In genomic region chr1:105608713-105609112, GRCh38 we compare ENCODE assay signal across 12 cellular contexts.
DNase-seq lines count a peak whose midpoint lies in the region; ATAC-seq and TF ChIP-seq lines count a peak whose summit lies in the region.
"Had no signal": no experiment of that assay in that cellular context is flagged by ENCODE, and none has a peak within 500 bp of the region (broad histone marks: within the 10 kb centered on the region; RNA-seq: fewer than 3 reads in every experiment).

No MANE protein-coding gene starts in this region.

- H3K4me1 ChIP-seq in RWPE2 (ENCODE audit: insufficient read depth, poor library complexity, severe bottlenecking) = no peaks in the 10 kb centered on the region
- H3K4me1 ChIP-seq in CD8-positive, alpha-beta memory T cell (ENCODE audit: insufficient read depth, low read length) = no peaks in the 10 kb centered on the region

- ATAC-seq in RWPE2 (ENCODE audit: low read depth) (no peak), GM18873 (IDR thresholded peaks at IDR 0.05; ENCODE audit: low FRiP score, unreplicated experiment) (no peak), omental fat pad (ENCODE audit: low FRiP score) (no peak)
- ATAC-seq: naive thymus-derived CD8-positive, alpha-beta T cell had no signal

- H3K27ac ChIP-seq in RWPE2 (ENCODE audit: poor library complexity, severe bottlenecking) = no peak overlapping the region
- H3K27ac ChIP-seq in CD8-positive, alpha-beta memory T cell (ENCODE audit: low read depth, low read length) = no peak overlapping the region

- no peaks in the 10 kb centered on the region for H3K27me3 Mint-ChIP-seq in CD8-positive, alpha-beta memory T cell
- H3K27me3 Mint-ChIP-seq: naive thymus-derived CD8-positive, alpha-beta T cell had no signal

- no peak overlapping the region for H3K27ac Mint-ChIP-seq in CD8-positive, alpha-beta memory T cell
- H3K27ac Mint-ChIP-seq: naive thymus-derived CD8-positive, alpha-beta T cell had no signal

- POLR2A ChIA-PET in CD8-positive, alpha-beta memory T cell (lab: Charles Lee) = no interaction called here

- H3K36me3 Mint-ChIP-seq in CD8-positive, alpha-beta memory T cell = no peaks in the 10 kb centered on the region
- H3K36me3 Mint-ChIP-seq: naive thymus-derived CD8-positive, alpha-beta T cell had no signal

- no peaks in the 10 kb centered on the region for H3K9me3 ChIP-seq in RWPE2 (ENCODE audit: severe bottlenecking)
- no peaks in the 10 kb centered on the region for H3K9me3 ChIP-seq in CD8-positive, alpha-beta memory T cell (ENCODE audit: low read length)

- DNase-seq in DMS114 treated with DMSO at 0.1 percent for 48 hours (lab: John Stamatoyannopoulos, UW; ENCODE audit: unreplicated experiment) (peak; percentile 9), HT1080 (ENCODE audit: low read depth) (peak; percentile 13), RWPE2 (ENCODE audit: low spot score) (no peak), glomerular visceral epithelial cell (ENCODE audit: extremely low spot score) (peak; percentile 4), AML-193 (lab: John Stamatoyannopoulos, UW) (no peak), omental fat pad (ENCODE audit: low spot score) (no peak)
- no peak for DNase-seq in CD8-positive, alpha-beta memory T cell
- DNase-seq: cortex of kidney; GF-D8; naive thymus-derived CD8-positive, alpha-beta T cell; substantia nigra had no signal

- CTCF ChIA-PET in CD8-positive, alpha-beta memory T cell (lab: Charles Lee) = no interaction called here

- H3K9me3 Mint-ChIP-seq in CD8-positive, alpha-beta memory T cell = peaks cover 3 to 19% (median 8%) of the 10 kb centered on the region in 5 donors

- no peak overlapping the region for H3K4me3 ChIP-seq in RWPE2 (ENCODE audit: severe bottlenecking)
- no peak overlapping the region for H3K4me3 ChIP-seq in CD8-positive, alpha-beta memory T cell (ENCODE audit: low read length)

- no peaks in the 10 kb centered on the region for H3K36me3 ChIP-seq in RWPE2 (ENCODE audit: low read depth)
- no peaks in the 10 kb centered on the region for H3K36me3 ChIP-seq in CD8-positive, alpha-beta memory T cell (ENCODE audit: insufficient read depth, low read length)

- no peaks in the 10 kb centered on the region for H3K27me3 ChIP-seq in RWPE2 (ENCODE audit: insufficient read depth, poor library complexity, severe bottlenecking)
- H3K27me3 ChIP-seq in CD8-positive, alpha-beta memory T cell (ENCODE audit: insufficient read depth, low read length, poor library complexity, severe bottlenecking) = no peaks in the 10 kb centered on the region

- H3K4me3 Mint-ChIP-seq in CD8-positive, alpha-beta memory T cell = no peak overlapping the region
- H3K4me3 Mint-ChIP-seq: naive thymus-derived CD8-positive, alpha-beta T cell had no signal

- TF ChIP-seq CTCF in RWPE2 (IDR thresholded peaks at IDR 0.05; ENCODE audit: poor library complexity, severe bottlenecking) (peak; percentile 33), omental fat pad (IDR thresholded peaks at IDR 0.05) (no peak)

- H3K4me1 Mint-ChIP-seq in CD8-positive, alpha-beta memory T cell = no peaks in the 10 kb centered on the region
- H3K4me1 Mint-ChIP-seq: naive thymus-derived CD8-positive, alpha-beta T cell had no signal

Comparison
In these comparisons a context has a peak if more than half of its experiments do, and no peak if none do; other contexts are left out.
1. DNase-seq: peak in DMS114 treated with DMSO at 0.1 percent for 48 hours (single experiment), HT1080 (single experiment) and glomerular visceral epithelial cell (single experiment); none in RWPE2 (single experiment), AML-193 (0 of 2), omental fat pad (single experiment) and CD8-positive, alpha-beta memory T cell (0 of 5).